Comparison of ENCODE assay signal across 19 cellular contexts in the genomic region with DNA sequence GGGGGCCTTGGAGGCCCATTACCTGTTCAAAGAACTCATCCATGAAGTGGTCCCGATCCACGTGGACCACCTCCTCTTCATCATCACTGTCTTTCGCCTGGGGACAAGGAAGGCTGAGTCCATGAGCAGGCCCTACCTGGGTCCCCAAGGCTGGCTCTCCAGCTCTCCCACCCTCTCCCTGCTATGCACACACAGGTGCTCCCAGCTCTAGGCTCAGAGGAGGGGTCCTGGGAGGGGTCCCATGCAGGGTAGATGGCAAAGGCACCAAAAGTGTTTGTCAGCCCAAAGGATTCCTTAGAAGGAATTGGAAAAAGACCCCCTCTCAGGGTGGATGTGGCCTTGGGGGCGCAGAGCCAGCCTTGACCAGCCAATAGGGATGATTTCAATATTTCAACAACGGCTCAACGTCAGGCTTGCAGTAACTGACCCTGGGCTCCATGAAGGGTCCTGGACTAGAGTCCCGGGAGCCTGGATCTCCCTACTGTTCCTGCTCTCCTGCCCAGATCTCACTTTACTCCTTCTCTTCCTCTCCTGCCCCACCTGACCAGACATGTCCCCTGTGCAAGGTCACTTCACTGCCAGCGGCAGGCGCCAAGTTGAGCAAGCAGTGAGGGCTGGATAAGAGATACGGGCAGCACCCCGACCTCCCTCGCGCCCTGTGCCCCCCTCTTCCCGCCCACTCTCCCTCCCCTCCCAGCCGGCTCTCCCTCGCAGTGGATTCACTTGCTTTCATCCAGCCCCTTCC. TPM values are rescaled to one million over a fixed set of nuclear protein-coding genes. Genes with fewer than 3 reads are reported as not detected.
A peak's percentile ranks its signal among the peaks of the same experiment; 100 is the strongest.
DNase-seq lines count a peak whose midpoint lies in the region; FAIRE-seq and TF ChIP-seq lines count a peak whose summit lies in the region.
"Had no signal": no experiment of that assay in that cellular context is flagged by ENCODE, and none has a peak within 500 bp of the region (broad histone marks: within the 10 kb centered on the region; RNA-seq: fewer than 3 reads in every experiment).

No MANE protein-coding gene starts in this region.

- H3K27ac ChIP-seq in astrocyte (ENCODE audit: low read depth, low read length) (no peak overlapping the region), stomach (no peak overlapping the region)
- H3K27ac ChIP-seq: gastroesophageal sphincter, tibial artery had no signal

- H3K9me3 Mint-ChIP-seq in astrocyte (ENCODE audit: unreplicated experiment), result no peaks in the 10 kb centered on the region
- H3K9me3 Mint-ChIP-seq in glutamatergic neuron (ENCODE audit: unreplicated experiment), result peaks cover 7% of the 10 kb centered on the region
- H3K9me3 Mint-ChIP-seq: activated CD8-positive, alpha-beta T cell treated with anti-CD3 and anti-CD28 coated beads for 36 hours; CD4-positive, CD25-positive, alpha-beta regulatory T cell; natural killer cell had no signal

- H3K79me2 ChIP-seq in astrocyte (ENCODE audit: insufficient read depth, low read length), result peaks cover 44% of the 10 kb centered on the region

- 40 to 58% (median 45%) methylated on average over 16 of the region's 16 CpGs for WGBS in stomach, 5 donors

- no peak for TF ChIP-seq EP300 in stomach (IDR thresholded peaks at IDR 0.05)

- no peak for TF ChIP-seq POLR2A in stomach (IDR thresholded peaks at IDR 0.05)

- no peaks in the 10 kb centered on the region for H3K36me3 ChIP-seq in astrocyte (ENCODE audit: insufficient read depth, low read length)
- no peaks in the 10 kb centered on the region for H3K36me3 ChIP-seq in stomach
- H3K36me3 ChIP-seq: gastroesophageal sphincter, tibial artery had no signal

- no peak for FAIRE-seq in astrocyte (lab: Jason Lieb, UNC)

- H3K4me3 Mint-ChIP-seq in astrocyte (ENCODE audit: unreplicated experiment) (no peak overlapping the region), glutamatergic neuron (ENCODE audit: unreplicated experiment) (peak overlapping the region; percentile 20)
- H3K4me3 Mint-ChIP-seq: activated CD8-positive, alpha-beta T cell treated with anti-CD3 and anti-CD28 coated beads for 36 hours; CD4-positive, CD25-positive, alpha-beta regulatory T cell; natural killer cell had no signal

- intact Hi-C loops in stomach (cut with DNase I; ENCODE audit: low total_unique reads), result no loop called here

- H3K27ac Mint-ChIP-seq in astrocyte (ENCODE audit: unreplicated experiment) (peak overlapping the region; percentile 99), glutamatergic neuron (ENCODE audit: unreplicated experiment) (peak overlapping the region; percentile 93)
- H3K27ac Mint-ChIP-seq: activated CD8-positive, alpha-beta T cell treated with anti-CD3 and anti-CD28 coated beads for 36 hours; natural killer cell; progenitor cell of endocrine pancreas had no signal

- H3K4me1 ChIP-seq in astrocyte (ENCODE audit: insufficient read depth, low read length), result peaks cover 32% of the 10 kb centered on the region
- peaks cover 11 to 13% (median 12%) of the 10 kb centered on the region in 4 donors for H3K4me1 ChIP-seq in stomach

- H3K27me3 Mint-ChIP-seq in astrocyte (ENCODE audit: low read depth, unreplicated experiment) (no peaks in the 10 kb centered on the region), glutamatergic neuron (ENCODE audit: unreplicated experiment) (peaks cover 9% of the 10 kb centered on the region)
- H3K27me3 Mint-ChIP-seq: activated CD8-positive, alpha-beta T cell treated with anti-CD3 and anti-CD28 coated beads for 36 hours had no signal

- H4K20me1 ChIP-seq in astrocyte (ENCODE audit: insufficient read depth, low read length), result peaks cover 11% of the 10 kb centered on the region

- H2AFZ ChIP-seq in astrocyte (ENCODE audit: low read depth, low read length), result no peak overlapping the region

- H3K4me2 ChIP-seq in astrocyte (ENCODE audit: low read length), result no peak overlapping the region

- no peak for DNase-seq in astrocyte (ENCODE audit: low read depth)
- no peak for DNase-seq in glutamatergic neuron
- DNase-seq in stomach, result peak; percentile 42
- no peak for DNase-seq in stimulated activated CD4-positive, alpha-beta T cell treated with anti-CD3 and anti-CD28 coated beads, Interleukin-4, amount 100 ng/mL, for 4 hours
- no peak for DNase-seq in glomerular visceral epithelial cell (ENCODE audit: extremely low spot score)
- DNase-seq: activated CD8-positive, alpha-beta T cell treated with anti-CD3 and anti-CD28 coated beads for 36 hours; activated naive CD4-positive, alpha-beta T cell; amniotic stem cell; CD4-positive, CD25-positive, alpha-beta regulatory T cell; central memory CD4-positive, alpha-beta T cell; kidney glomerular epithelial cell; natural killer cell; NCI-H1417 treated with DMSO at 0.1 percent for 48 hours; NCI-H524 treated with DMSO at 0.1 percent for 48 hours; stimulated activated CD4-positive, alpha-beta T cell treated with anti-CD3 and anti-CD28 coated beads, Interleukin-2, amount 100 ng/mL, for 24 hours; stimulated activated naive CD4-positive, alpha-beta T cell; tibial artery had no signal

- no peak overlapping the region for H3K4me3 ChIP-seq in astrocyte (ENCODE audit: insufficient read depth, low read depth, low read length)
- H3K4me3 ChIP-seq in stomach, result no peak overlapping the region
- H3K4me3 ChIP-seq: gastroesophageal sphincter, tibial artery had no signal

- H3K36me3 Mint-ChIP-seq in astrocyte (ENCODE audit: low read depth, unreplicated experiment), result peaks cover 2% of the 10 kb centered on the region
- H3K36me3 Mint-ChIP-seq in glutamatergic neuron (ENCODE audit: unreplicated experiment), result no peaks in the 10 kb centered on the region
- H3K36me3 Mint-ChIP-seq: CD4-positive, CD25-positive, alpha-beta regulatory T cell; natural killer cell had no signal

- H3K9ac ChIP-seq in astrocyte (ENCODE audit: low read length), result no peak overlapping the region

- H3K27me3 ChIP-seq in astrocyte (ENCODE audit: insufficient read depth, low read length) (no peaks in the 10 kb centered on the region), stomach (peaks cover 0 to 44% (median 4%) of the 10 kb centered on the region in 3 donors)

- TF ChIP-seq CTCF in astrocyte (IDR thresholded peaks at IDR 0.05; ENCODE audit: insufficient read depth, low read depth, low read length), result no peak
- TF ChIP-seq CTCF in glutamatergic neuron (IDR thresholded peaks at IDR 0.05; ENCODE audit: partially characterized antibody, unreplicated experiment), result no peak
- TF ChIP-seq CTCF in stomach (IDR thresholded peaks at IDR 0.05), result no peak

- H3K4me1 Mint-ChIP-seq in astrocyte (ENCODE audit: low read depth, unreplicated experiment) (peaks cover 56% of the 10 kb centered on the region), glutamatergic neuron (ENCODE audit: low read depth, unreplicated experiment) (peaks cover 30% of the 10 kb centered on the region)

- H3K9me3 ChIP-seq in astrocyte (ENCODE audit: insufficient read depth, low read depth, low read length) (no peaks in the 10 kb centered on the region), stomach (no peaks in the 10 kb centered on the region)
- H3K9me3 ChIP-seq: gastroesophageal sphincter, tibial artery had no signal

RNA-seq across cellular contexts. Expression of a gene that starts 8.8 kb away (rescaled TPM):
- total RNA-seq in astrocyte (10.7 and 11.0 TPM in 2 replicates), glutamatergic neuron (ENCODE audit: unreplicated experiment) (51.6 TPM), stomach (under 1 TPM in 1 of 5 donors, not detected in 4; 0.55 TPM)
- under 1 TPM; 0.15 to 1.00 (median 0.78) TPM for polyA plus RNA-seq in stomach
- polyA plus RNA-seq: CD4-positive, CD25-positive, alpha-beta regulatory T cell had no signal

RNA-seq across cellular contexts. Expression of a gene that starts 16.7 kb away (rescaled TPM):
- total RNA-seq in astrocyte (8.3 and 9.0 TPM in 2 replicates), glutamatergic neuron (ENCODE audit: unreplicated experiment) (2.0 TPM), stomach (10 to 100 TPM in 3 of 5 donors, 1 to 10 TPM in 2; 2.9 to 52.7 (median 13.4) TPM)
- 10 to 100 TPM in 1 of 3 donors, 1 to 10 TPM in 2; 4.3 to 19.5 (median 7.3) TPM for polyA plus RNA-seq in stomach
- total RNA-seq: CD4-positive, CD25-positive, alpha-beta regulatory T cell had no signal

RNA-seq across cellular contexts. Expression of a gene that starts 31.7 kb away (rescaled TPM):
- total RNA-seq in astrocyte (54.9 and 56.0 TPM in 2 replicates), glutamatergic neuron (ENCODE audit: unreplicated experiment) (23.4 TPM), stomach (100 to 1,000 TPM in 2 of 5 donors, 10 to 100 TPM in 3; 13.8 to 254 (median 60.0) TPM)
- polyA plus RNA-seq in stomach, result 10 to 100 TPM; 59.3 to 73.9 (median 60.4) TPM

RNA-seq across cellular contexts. Expression of a gene that starts 44.1 kb away (rescaled TPM):
- 15.4 and 18.7 TPM in 2 replicates for total RNA-seq in astrocyte
- total RNA-seq in glutamatergic neuron (ENCODE audit: unreplicated experiment), result 24.3 TPM
- 10 to 100 TPM in 3 of 5 donors, 1 to 10 TPM in 2; 4.4 to 22.2 (median 19.2) TPM for total RNA-seq in stomach
- polyA plus RNA-seq in stomach, result 1 to 10 TPM; 5.2 to 7.5 (median 5.9) TPM

RNA-seq across cellular contexts. Expression of a gene that starts 52.8 kb away (rescaled TPM):
- total RNA-seq in astrocyte (21.1 and 22.6 TPM in 2 replicates), glutamatergic neuron (ENCODE audit: unreplicated experiment) (5.1 TPM), stomach (10 to 100 TPM in 2 of 5 donors, 1 to 10 TPM in 2, not detected in 1; 6.7 to 14.0 (median 11.2) TPM)
- polyA plus RNA-seq in stomach, result 10 to 100 TPM in 2 of 3 donors, 1 to 10 TPM in 1; 7.8 to 26.0 (median 10.5) TPM
